In genomic region chr17:3669548-3669947, GRCh38 we compare ENCODE assay signal across 9 cellular contexts. TPM values are rescaled to one million over a fixed set of nuclear protein-coding genes. Genes with fewer than 3 reads are reported as not detected.
A peak's percentile ranks its signal among the peaks of the same experiment; 100 is the strongest.
DNase-seq lines count a peak whose midpoint lies in the region; TF ChIP-seq lines count a peak whose summit lies in the region.
"Had no signal": no experiment of that assay in that cellular context is flagged by ENCODE, and none has a peak within 500 bp of the region (broad histone marks: within the 10 kb centered on the region; RNA-seq: fewer than 3 reads in every experiment).

No MANE protein-coding gene starts in this region.

- DNase-seq in SJCRH30 (no peak), fibroblast of the aortic adventitia (ENCODE audit: low read depth) (no peak), sigmoid colon (no peak), SW480 (ENCODE audit: low spot score) (no peak), dedifferentiated amniotic fluid mesenchymal stem cell (ENCODE audit: extremely low spot score) (no peak), GM20000 (ENCODE audit: low spot score) (no peak), NCI-H146 treated with DMSO at 0.1 percent for 48 hours (lab: John Stamatoyannopoulos, UW; ENCODE audit: unreplicated experiment) (no peak)
- DNase-seq: activated CD4-positive, CD25-positive, alpha-beta regulatory T cell treated with anti-CD3 and anti-CD28 coated beads, Interleukin-2, amount 50 U/mL, for 72 hours had no signal

- no peaks in the 10 kb centered on the region for H3K36me3 ChIP-seq in SJCRH30
- peaks cover 0 to 6% (median 3%) of the 10 kb centered on the region in 4 donors for H3K36me3 ChIP-seq in sigmoid colon

- WGBS in sigmoid colon, 2 donors = 38 to 54% methylated on average over 12 of the region's 12 CpGs

- TF ChIP-seq POLR2A in sigmoid colon (IDR thresholded peaks at IDR 0.05) = no peak

- H3K4me1 ChIP-seq in SJCRH30 = no peaks in the 10 kb centered on the region
- peaks cover 0 to 43% (median 40%) of the 10 kb centered on the region in 4 donors for H3K4me1 ChIP-seq in sigmoid colon

- H3K9me3 ChIP-seq in SJCRH30 (replicated peaks) (no peaks in the 10 kb centered on the region), sigmoid colon (no peaks in the 10 kb centered on the region)

- intact Hi-C loops in sigmoid colon (cut with DNase I) = loop anchor here (5.0 to 10.0 kb wide), 2 partner anchors 53 to 625 kb away; partner anchors contain the start of gene HASPIN

- TF ChIP-seq CTCF in fibroblast of the aortic adventitia (IDR thresholded peaks at IDR 0.05; ENCODE audit: insufficient read depth, low read length) (no peak), sigmoid colon (IDR thresholded peaks at IDR 0.05) (no peak), GM20000 (IDR thresholded peaks at IDR 0.05; ENCODE audit: extremely low read depth, missing control alignments) (no peak)

- no peak overlapping the region for H3K27ac ChIP-seq in SJCRH30
- peak overlapping the region in 3 of 4 donors; percentile 94 to 98 (median 97) for H3K27ac ChIP-seq in sigmoid colon

- peak overlapping the region; percentile 80 for H3K4me3 ChIP-seq in GM08714 (ENCODE audit: low read length)
- H3K4me3 ChIP-seq in SJCRH30 = peak overlapping the region; percentile 83
- peak overlapping the region; percentile 94 for H3K4me3 ChIP-seq in fibroblast of the aortic adventitia (ENCODE audit: low read depth, low read length)
- H3K4me3 ChIP-seq in sigmoid colon = peak overlapping the region; percentile 91 to 97 (median 96)

- TF ChIP-seq EP300 in sigmoid colon (IDR thresholded peaks at IDR 0.05) = no peak

- H3K27me3 ChIP-seq in SJCRH30 = no peaks in the 10 kb centered on the region
- no peaks in the 10 kb centered on the region for H3K27me3 ChIP-seq in sigmoid colon

RNA-seq across cellular contexts. Expression of gene EMC6, which starts 0.9 kb away (rescaled TPM):
- total RNA-seq in SJCRH30 (2014; rRNA removed; shearing (Covaris generic)) = 25.3 and 27.9 TPM in 2 replicates
- total RNA-seq in fibroblast of the aortic adventitia (ENCODE audit: low replicate concordance) (17.9 TPM in 1 of 2 replicates, not detected in the other), sigmoid colon (10 to 100 TPM in 3 of 4 donors, 1 to 10 TPM in 1; 4.4 to 21.7 (median 15.1) TPM)
- 10 to 100 TPM; 68.5 to 90.5 (median 83.0) TPM for polyA plus RNA-seq in sigmoid colon

RNA-seq across cellular contexts. Expression of gene TAX1BP3, which starts 1.2 kb away (rescaled TPM):
- 27.6 and 28.6 TPM in 2 replicates for total RNA-seq in SJCRH30 (2014; rRNA removed; shearing (Covaris generic))
- total RNA-seq in fibroblast of the aortic adventitia (ENCODE audit: low replicate concordance) (87.5 and 222 TPM in 2 replicates), sigmoid colon (10 to 100 TPM; 58.1 to 92.0 (median 63.5) TPM)
- 100 to 1,000 TPM; 144 to 363 (median 351) TPM for polyA plus RNA-seq in sigmoid colon

RNA-seq across cellular contexts. Expression of gene P2RX5, which starts 26.4 kb away (rescaled TPM):
- total RNA-seq in SJCRH30 (2014; rRNA removed; shearing (Covaris generic)) = 1.2 and 3.0 TPM in 2 replicates
- total RNA-seq in fibroblast of the aortic adventitia (ENCODE audit: low replicate concordance) (0.27 and 1.2 TPM in 2 replicates), sigmoid colon (under 1 TPM; 0.27 to 0.83 (median 0.43) TPM)
- polyA plus RNA-seq in sigmoid colon = 10 to 100 TPM in 1 of 3 donors, not detected in 2; 55.3 TPM

RNA-seq across cellular contexts. Expression of gene CTNS, which starts 33.0 kb away (rescaled TPM):
- 6.0 and 8.1 TPM in 2 replicates for total RNA-seq in SJCRH30 (2014; rRNA removed; shearing (Covaris generic))
- total RNA-seq in fibroblast of the aortic adventitia (ENCODE audit: low replicate concordance) = 13.3 and 27.7 TPM in 2 replicates
- total RNA-seq in sigmoid colon = 10 to 100 TPM; 13.3 to 26.0 (median 18.0) TPM
- 1 to 10 TPM; 1.8 to 10.0 (median 6.2) TPM for polyA plus RNA-seq in sigmoid colon

RNA-seq across cellular contexts. Expression of gene SHPK, which starts 33.5 kb away (rescaled TPM):
- total RNA-seq in SJCRH30 (2014; rRNA removed; shearing (Covaris generic)) = 11.4 and 12.4 TPM in 2 replicates
- 2.9 and 15.0 TPM in 2 replicates for total RNA-seq in fibroblast of the aortic adventitia (ENCODE audit: low replicate concordance)
- total RNA-seq in sigmoid colon = 1 to 10 TPM; 5.8 to 8.0 (median 7.0) TPM
- polyA plus RNA-seq in sigmoid colon = 10 to 100 TPM in 1 of 3 donors, 1 to 10 TPM in 2; 7.8 to 12.7 (median 7.9) TPM
